ENCODE assay signal across 10 cellular contexts in the genomic region with DNA sequence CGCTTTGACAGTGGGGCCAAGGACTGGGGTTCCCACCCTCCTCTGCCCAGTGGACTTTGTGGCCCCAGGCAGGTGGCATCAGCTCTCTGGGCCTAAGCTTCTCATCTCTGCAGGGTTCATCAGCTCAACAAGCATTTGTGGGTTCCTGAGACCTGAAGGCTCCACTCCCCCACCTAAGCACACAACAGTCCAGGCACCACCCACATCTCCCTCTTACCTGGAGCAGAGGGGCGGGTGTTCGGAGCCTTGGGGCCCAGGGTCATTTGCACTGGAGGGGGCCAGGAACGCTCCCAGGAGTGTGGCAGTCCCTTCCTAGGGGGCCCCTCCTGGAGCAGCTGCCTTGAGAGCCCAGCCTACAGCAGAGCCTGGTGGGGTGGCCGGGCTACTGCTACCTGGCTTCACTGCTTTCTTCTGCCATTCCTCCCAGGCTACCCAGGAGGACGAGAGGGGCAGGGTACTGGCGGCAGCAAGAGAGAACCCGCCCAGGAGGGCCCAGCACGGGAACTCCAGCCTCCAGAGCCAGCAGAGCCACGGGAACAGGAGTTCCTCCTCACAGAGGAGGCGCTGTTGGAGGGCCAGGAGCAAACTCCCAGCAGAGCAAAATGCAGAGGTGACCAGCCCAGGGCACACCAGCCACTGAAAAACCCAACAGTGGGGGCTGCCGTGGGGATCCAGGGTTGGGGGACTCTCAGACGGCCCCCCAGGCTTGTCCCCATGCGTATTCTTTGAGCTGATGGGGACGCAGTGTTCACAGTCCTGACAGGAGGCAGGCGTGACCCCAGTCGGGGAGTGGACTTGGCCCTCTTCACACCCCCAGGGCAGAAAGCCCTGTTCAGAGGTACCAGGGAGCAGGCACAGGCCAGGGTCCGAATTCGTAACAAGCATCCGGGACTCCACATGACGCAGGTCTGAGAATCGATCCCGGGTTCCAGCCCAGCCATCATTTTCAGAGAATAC. TPM values are rescaled to one million over a fixed set of nuclear protein-coding genes. Genes with fewer than 3 reads are reported as not detected.
DNase-seq lines count a peak whose midpoint lies in the region; TF ChIP-seq lines count a peak whose summit lies in the region.
"Had no signal": no experiment of that assay in that cellular context is flagged by ENCODE, and none has a peak within 500 bp of the region (broad histone marks: within the 10 kb centered on the region; RNA-seq: fewer than 3 reads in every experiment).

No MANE protein-coding gene starts in this region.

- H3K27ac ChIP-seq in SJCRH30 (peak overlapping the region; percentile 79), right atrium auricular region (peak overlapping the region; percentile 68 to 78), coronary artery (peak overlapping the region in 1 of 2 donors; percentile 68)

- TF ChIP-seq CTCF in right atrium auricular region (IDR thresholded peaks at IDR 0.05) (no peak), coronary artery (IDR thresholded peaks at IDR 0.05) (no peak)

- H3K9ac ChIP-seq in skeletal muscle satellite cell (ENCODE audit: low read depth, low read length), result peak overlapping the region; percentile 25

- H3K4me1 ChIP-seq in SJCRH30 (peaks cover 80% of the 10 kb centered on the region), right atrium auricular region (peaks cover 0 to 42% of the 10 kb centered on the region in 2 donors), skeletal muscle satellite cell (ENCODE audit: control insufficient read depth, insufficient read depth, low read length) (peaks cover 35% of the 10 kb centered on the region)

- H3K4me2 ChIP-seq in skeletal muscle satellite cell (ENCODE audit: low read length), result peak overlapping the region; percentile 70

- CTCF ChIA-PET in HEK293T (lab: Yijun Ruan, JAX), result interaction anchor here (1.0 kb wide), 1 partner anchor 155 kb away, joined by 4 read pairs; no protein-coding TSS in a partner anchor

- peak; percentile 53 for DNase-seq in HEK293T (ENCODE audit: extremely low spot score)
- peak; percentile 78 to 83 for DNase-seq in SJCRH30
- no peak for DNase-seq in right atrium auricular region (ENCODE audit: low spot score)
- DNase-seq in hepatic stellate cell (ENCODE audit: low spot score), result no peak
- no peak for DNase-seq in coronary artery (ENCODE audit: low spot score)
- DNase-seq in NK-92 (lab: John Stamatoyannopoulos, UW; ENCODE audit: unreplicated experiment), result no peak
- DNase-seq in activated CD4-positive, alpha-beta T cell treated with anti-CD3 and anti-CD28 coated beads, Interleukin-2, amount 50 U/mL, for 1 hour, result no peak
- DNase-seq: activated naive CD8-positive, alpha-beta T cell treated with anti-CD3 and anti-CD28 coated beads, Interleukin-2, amount 10 ng/mL, durations not matched to agents 7 days and 5 days; hippocampal formation had no signal

- H3K9me3 ChIP-seq in SJCRH30 (replicated peaks) (no peaks in the 10 kb centered on the region), right atrium auricular region (no peaks in the 10 kb centered on the region), skeletal muscle satellite cell (replicated peaks; ENCODE audit: low read length) (no peaks in the 10 kb centered on the region)

- peaks cover 24% of the 10 kb centered on the region for H3K27me3 ChIP-seq in SJCRH30
- no peaks in the 10 kb centered on the region for H3K27me3 ChIP-seq in right atrium auricular region
- peaks cover 22% of the 10 kb centered on the region for H3K27me3 ChIP-seq in skeletal muscle satellite cell (ENCODE audit: control insufficient read depth, insufficient read depth, low read length)

- POLR2A ChIA-PET in HEK293T (lab: Yijun Ruan, JAX), result interaction anchor here (0.9 to 1.4 kb wide), 3 partner anchors 20 to 65 kb away, joined by 3 to 6 read pairs (median 3); a partner anchor contains a TSS

- H3K36me3 ChIP-seq in SJCRH30 (no peaks in the 10 kb centered on the region), right atrium auricular region (no peaks in the 10 kb centered on the region), skeletal muscle satellite cell (ENCODE audit: insufficient read depth, low read length) (no peaks in the 10 kb centered on the region)

- H3K4me3 ChIP-seq in SJCRH30, result peak overlapping the region; percentile 0; the same call in 1 of the 2 replicates
- H3K4me3 ChIP-seq in right atrium auricular region, result no peak overlapping the region
- peak overlapping the region; percentile 28 for H3K4me3 ChIP-seq in skeletal muscle satellite cell (ENCODE audit: low read length)
- H3K4me3 ChIP-seq in coronary artery, result no peak overlapping the region

TF ChIP-seq in HEK293T, 16 proteins besides CTCF, POLR2A, EP300 and RAD21:
- TF ChIP-seq BHLHE40 (IDR thresholded peaks at IDR 0.05; ENCODE audit: borderline replicate concordance), result no peak
- TF ChIP-seq ELF4 (IDR thresholded peaks at IDR 0.05), result no peak
- TF ChIP-seq NFRKB (IDR thresholded peaks at IDR 0.05), result no peak
- no peak for TF ChIP-seq L3MBTL2 (conservative IDR thresholded peaks at IDR 0.05)
- TF ChIP-seq CTBP1 (IDR thresholded peaks at IDR 0.05; ENCODE audit: borderline replicate concordance), result no peak
- no peak for TF ChIP-seq SP1 (IDR thresholded peaks at IDR 0.05)
- TF ChIP-seq FOXA1 (IDR thresholded peaks at IDR 0.05), result no peak
- TF ChIP-seq TARDBP (IDR thresholded peaks at IDR 0.05), result no peak
- no peak for TF ChIP-seq FOXM1 (IDR thresholded peaks at IDR 0.05; ENCODE audit: borderline replicate concordance)
- no peak for TF ChIP-seq LEF1 (IDR thresholded peaks at IDR 0.05; ENCODE audit: borderline replicate concordance)
- TF ChIP-seq FOXK2 (IDR thresholded peaks at IDR 0.05), result no peak
- TF ChIP-seq ZNF384 (IDR thresholded peaks at IDR 0.05), result no peak
- TF ChIP-seq, protein P1, sequence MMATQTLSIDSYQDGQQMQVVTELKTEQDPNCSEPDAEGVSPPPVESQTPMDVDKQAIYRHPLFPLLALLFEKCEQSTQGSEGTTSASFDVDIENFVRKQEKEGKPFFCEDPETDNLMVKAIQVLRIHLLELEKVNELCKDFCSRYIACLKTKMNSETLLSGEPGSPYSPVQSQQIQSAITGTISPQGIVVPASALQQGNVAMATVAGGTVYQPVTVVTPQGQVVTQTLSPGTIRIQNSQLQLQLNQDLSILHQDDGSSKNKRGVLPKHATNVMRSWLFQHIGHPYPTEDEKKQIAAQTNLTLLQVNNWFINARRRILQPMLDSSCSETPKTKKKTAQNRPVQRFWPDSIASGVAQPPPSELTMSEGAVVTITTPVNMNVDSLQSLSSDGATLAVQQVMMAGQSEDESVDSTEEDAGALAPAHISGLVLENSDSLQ (IDR thresholded peaks at IDR 0.05), result no peak
- no peak for TF ChIP-seq HDGF (IDR thresholded peaks at IDR 0.05; ENCODE audit: borderline replicate concordance)
- no peak for TF ChIP-seq SUZ12 (IDR thresholded peaks at IDR 0.05)

RNA-seq across cellular contexts. Expression of a gene that starts 35.1 kb away (rescaled TPM):
- 97.0 and 99.8 TPM in 2 replicates for total RNA-seq in SJCRH30 (2014; rRNA removed; shearing (Covaris generic))
- 10 to 100 TPM; 46.2 to 63.4 TPM for total RNA-seq in right atrium auricular region
- 46.7 and 58.1 TPM in 2 replicates for total RNA-seq in skeletal muscle satellite cell (2012; rRNA removed)

Comparison
In these comparisons a context has a peak if more than half of its experiments do, and no peak if none do; other contexts are left out.
1. DNase-seq: peak in HEK293T (single experiment) and SJCRH30 (2 of 2); none in right atrium auricular region (single experiment), hepatic stellate cell (single experiment), coronary artery (single experiment), NK-92 (single experiment) and activated CD4-positive, alpha-beta T cell treated with anti-CD3 and anti-CD28 coated beads, Interleukin-2, amount 50 U/mL, for 1 hour (single experiment).
2. H3K4me3 ChIP-seq: peak in SJCRH30 (single experiment) and skeletal muscle satellite cell (single experiment); none in right atrium auricular region (0 of 2) and coronary artery (single experiment).